17 cellular contexts compared by ENCODE assay signal in the genomic region with DNA sequence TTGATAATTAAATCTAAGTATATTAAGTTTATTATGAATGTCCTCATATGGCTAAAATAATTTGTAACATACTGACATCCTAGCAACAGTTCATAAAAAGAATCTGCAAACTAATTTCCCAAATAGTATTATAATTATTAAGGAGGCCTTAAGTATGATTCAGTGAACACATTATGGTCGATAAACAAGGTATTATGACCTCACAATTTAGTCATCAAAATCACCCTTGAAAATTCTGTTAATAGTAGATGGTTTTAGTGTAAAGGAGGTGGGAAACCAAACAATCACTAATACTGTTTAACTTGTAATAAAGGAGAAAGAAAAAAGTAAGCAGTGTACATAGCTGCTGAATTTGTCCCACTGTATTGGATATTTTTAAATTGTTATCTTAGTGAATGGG. TPM values are rescaled to one million over a fixed set of nuclear protein-coding genes. Genes with fewer than 3 reads are reported as not detected.
DNase-seq lines count a peak whose midpoint lies in the region; ATAC-seq and TF ChIP-seq lines count a peak whose summit lies in the region.
"Had no signal": no experiment of that assay in that cellular context is flagged by ENCODE, and none has a peak within 500 bp of the region (broad histone marks: within the 10 kb centered on the region; RNA-seq: fewer than 3 reads in every experiment).

No MANE protein-coding gene starts in this region.

- H3K4me1 ChIP-seq in ACC112 (ENCODE audit: control insufficient read depth, insufficient read depth, low read length, unreplicated experiment) (peaks cover 24% of the 10 kb centered on the region), HUES64 (ENCODE audit: insufficient read depth, low read length) (peaks cover 62% of the 10 kb centered on the region), iPS-18a (ENCODE audit: control insufficient read depth, low read depth, low read length) (peaks cover 48% of the 10 kb centered on the region), testis (peaks cover 1% of the 10 kb centered on the region)
- H3K4me1 ChIP-seq: colonic mucosa had no signal

- TF ChIP-seq CTCF in testis (IDR thresholded peaks at IDR 0.05) = no peak

- H3K4me1 Mint-ChIP-seq in immature natural killer cell = no peaks in the 10 kb centered on the region

- intact Hi-C loops in testis (cut with DNase I; ENCODE audit: low total_unique reads) = no loop called here

- no peaks in the 10 kb centered on the region for H3K79me2 ChIP-seq in ACC112 (ENCODE audit: control insufficient read depth, insufficient read depth, low read length, unreplicated experiment)

- H3K9me3 Mint-ChIP-seq in immature natural killer cell = peaks cover 0 to 1% (median 0%) of the 10 kb centered on the region in 6 donors
- H3K9me3 Mint-ChIP-seq: activated naive CD4-positive, alpha-beta T cell treated with anti-CD3 and anti-CD28 coated beads, Interleukin-2, amount 50 U/mL, for 72 hours had no signal

- H3K9ac ChIP-seq in HUES64 (ENCODE audit: low read depth, low read length) (peak overlapping the region; percentile 88), iPS-18a (ENCODE audit: low read length) (peak overlapping the region; percentile 87)

- H2AFZ ChIP-seq in ACC112 (ENCODE audit: low read length, unreplicated experiment) = peak overlapping the region; percentile 62

- H3K36me3 ChIP-seq in ACC112 (ENCODE audit: insufficient read depth, low read length) (no peaks in the 10 kb centered on the region), HUES64 (ENCODE audit: insufficient read depth, low read length) (peaks cover 5% of the 10 kb centered on the region; the same call in 1 of the 2 replicates), iPS-18a (ENCODE audit: control insufficient read depth, low read depth, low read length) (peaks cover 9% of the 10 kb centered on the region), testis (ENCODE audit: low read depth, missing control alignments) (no peaks in the 10 kb centered on the region)
- H3K36me3 ChIP-seq: colonic mucosa, ovary, tibial artery had no signal

- H3K36me3 Mint-ChIP-seq in immature natural killer cell = no peaks in the 10 kb centered on the region
- H3K36me3 Mint-ChIP-seq: activated naive CD4-positive, alpha-beta T cell treated with anti-CD3 and anti-CD28 coated beads, Interleukin-2, amount 50 U/mL, for 72 hours had no signal

- ATAC-seq in HG03045 (IDR thresholded peaks at IDR 0.05; ENCODE audit: unreplicated experiment) = no peak
- ATAC-seq: activated CD4-positive, CD25-positive, alpha-beta regulatory T cell treated with anti-CD3 and anti-CD28 coated beads, Interleukin-2, amount 50 U/mL, for 24 hours; activated naive CD4-positive, alpha-beta T cell treated with anti-CD3 and anti-CD28 coated beads, Interleukin-2, amount 50 U/mL, for 72 hours had no signal

- no CpG with 5 or more reads among the region's 1 CpG for WGBS in HUES64
- WGBS in testis, 2 donors = 56 to 74% methylated on average over 1 of the region's 1 CpG

- H3K4me3 ChIP-seq in ACC112 (ENCODE audit: low read depth, low read length) = peak overlapping the region; percentile 76
- peak overlapping the region; percentile 86 for H3K4me3 ChIP-seq in HUES64 (ENCODE audit: low read length)
- peak overlapping the region; percentile 90 for H3K4me3 ChIP-seq in iPS-18a (ENCODE audit: low read length)
- H3K4me3 ChIP-seq in testis = no peak overlapping the region
- H3K4me3 ChIP-seq: colonic mucosa, ovary had no signal

- H3K9me3 ChIP-seq in HUES64 (ENCODE audit: insufficient read depth, low read depth, low read length) (no peaks in the 10 kb centered on the region), iPS-18a (ENCODE audit: control insufficient read depth, low read depth, low read length) (no peaks in the 10 kb centered on the region), testis (no peaks in the 10 kb centered on the region)
- H3K9me3 ChIP-seq: colonic mucosa, ovary, tibial artery had no signal

- no peak overlapping the region for H3K4me3 Mint-ChIP-seq in immature natural killer cell

- peaks cover 0 to 28% (median 0%) of the 10 kb centered on the region in 3 donors for H3K27me3 Mint-ChIP-seq in immature natural killer cell (ENCODE audit: low read depth in 3 of 3)

- no peak overlapping the region for H3K27ac Mint-ChIP-seq in immature natural killer cell
- H3K27ac Mint-ChIP-seq: activated naive CD4-positive, alpha-beta T cell treated with anti-CD3 and anti-CD28 coated beads, Interleukin-2, amount 50 U/mL, for 72 hours had no signal

- DNase-seq in astrocyte of the hippocampus (ENCODE audit: low read depth, low spot score) (peak; percentile 5), HT-29 (ENCODE audit: low spot score) (no peak), testis (no peak), immature natural killer cell (no peak)
- DNase-seq: AML-193, colonic mucosa, NCI-H1105, NCI-H2227 treated with DMSO at 0.1 percent for 48 hours, ovary, tibial artery had no signal

- TF ChIP-seq POLR2A in testis (IDR thresholded peaks at IDR 0.05) = no peak

- peak overlapping the region; percentile 9; the same call in 1 of the 2 replicates for H3K27ac ChIP-seq in ACC112 (ENCODE audit: low read depth, low read length)
- H3K27ac ChIP-seq in HUES64 (ENCODE audit: low read depth, low read length) = peak overlapping the region; percentile 51; the same call in 1 of the 2 replicates
- H3K27ac ChIP-seq in iPS-18a (ENCODE audit: low read length) = peak overlapping the region; percentile 24
- no peak overlapping the region for H3K27ac ChIP-seq in testis
- H3K27ac ChIP-seq: colonic mucosa, ovary, tibial artery had no signal

- H3K27me3 ChIP-seq in ACC112 (ENCODE audit: insufficient read depth, low read length) (no peaks in the 10 kb centered on the region), HUES64 (ENCODE audit: insufficient read depth, low read length) (no peaks in the 10 kb centered on the region), iPS-18a (ENCODE audit: control insufficient read depth, insufficient read depth, low read length) (no peaks in the 10 kb centered on the region), testis (no peaks in the 10 kb centered on the region)
- H3K27me3 ChIP-seq: colonic mucosa, ovary, tibial artery had no signal

RNA-seq across cellular contexts. Expression of a gene that starts 2.1 kb away (rescaled TPM):
- polyA plus RNA-seq in HUES64 (2013, experiment 1 of 2) = 43.6 TPM
- 53.4 TPM for polyA plus RNA-seq in HUES64 (2013, experiment 2 of 2)
- total RNA-seq in HT-29 (2014; rRNA removed; shearing (Covaris generic)) = 2.4 and 4.7 TPM in 2 replicates
- 10 to 100 TPM; 11.4 to 13.9 TPM for total RNA-seq in testis
- polyA plus RNA-seq in testis (ENCODE audit: insufficient read depth, low read depth, low replicate concordance) (16.4 TPM), immature natural killer cell (not detected)
- total RNA-seq: activated naive CD4-positive, alpha-beta T cell treated with anti-CD3 and anti-CD28 coated beads, Interleukin-2, amount 50 U/mL, for 72 hours; T-helper 1 cell treated with Interleukin-12 subunit alpha and Interleukin-12 subunit beta and Interleukin-4 antibody, amounts not matched to agents 30 ng/mL and 1 ng/mL, for 36 hours had no signal

Comparison
In these comparisons a context has a peak if more than half of its experiments do, and no peak if none do; other contexts are left out.
1. H3K27ac ChIP-seq: peak in ACC112 (single experiment), HUES64 (single experiment) and iPS-18a (single experiment); none in testis (0 of 2).
2. H3K4me3 ChIP-seq: peak in ACC112 (single experiment), HUES64 (single experiment) and iPS-18a (single experiment); none in testis (0 of 2).